In genomic region chr15:99427668-99428361, GRCh38 we compare ENCODE assay signal across 19 cellular contexts.
DNase-seq lines count a peak whose midpoint lies in the region; ATAC-seq and TF ChIP-seq lines count a peak whose summit lies in the region.
"Had no signal": no experiment of that assay in that cellular context is flagged by ENCODE, and none has a peak within 500 bp of the region (broad histone marks: within the 10 kb centered on the region; RNA-seq: fewer than 3 reads in every experiment).

No MANE protein-coding gene starts in this region.

- no peaks in the 10 kb centered on the region for H3K4me1 ChIP-seq in HAP-1

- TF ChIP-seq CTCF in RWPE1 (conservative IDR thresholded peaks at IDR 0.05; ENCODE audit: low read depth): no peak
- no peak for TF ChIP-seq CTCF in glutamatergic neuron (IDR thresholded peaks at IDR 0.05; ENCODE audit: partially characterized antibody, unreplicated experiment)

- no peaks in the 10 kb centered on the region for H3K36me3 ChIP-seq in HAP-1 (replicated peaks)
- H3K36me3 ChIP-seq: colonic mucosa, MG63, WERI-Rb-1 had no signal

- no peak overlapping the region for H3K4me3 ChIP-seq in HAP-1
- H3K4me3 ChIP-seq: colonic mucosa, MG63, psoas muscle, testis had no signal

- H3K4me3 Mint-ChIP-seq in activated naive CD8-positive, alpha-beta T cell: no peak overlapping the region
- H3K4me3 Mint-ChIP-seq in activated naive CD8-positive, alpha-beta T cell treated with anti-CD3 and anti-CD28 coated beads, Interleukin-2, amount 50 U/mL, for 24 hours: no peak overlapping the region
- no peak overlapping the region for H3K4me3 Mint-ChIP-seq in glutamatergic neuron (ENCODE audit: unreplicated experiment)
- no peak overlapping the region for H3K4me3 Mint-ChIP-seq in stimulated activated effector memory CD8-positive, alpha-beta T cell treated with anti-CD3 and anti-CD28 coated beads, Interleukin-12 subunit alpha, Interleukin-12 subunit beta, amount 100 ng/mL, for 72 hours
- H3K4me3 Mint-ChIP-seq: brain had no signal

- in situ Hi-C loops in HAP-1 (cut with MboI; ENCODE audit: low sequenced_read_pairs): no loop called here

- no peak for DNase-seq in activated naive CD8-positive, alpha-beta T cell treated with anti-CD3 and anti-CD28 coated beads, Interleukin-2, amount 50 U/mL, for 24 hours
- DNase-seq in RWPE1 (ENCODE audit: low spot score) (no peak), glutamatergic neuron (peak; percentile 4), HAP-1 (ENCODE audit: low spot score in 2 of 2) (no peak)
- no peak for DNase-seq in stimulated activated effector memory CD8-positive, alpha-beta T cell treated with anti-CD3 and anti-CD28 coated beads, Interleukin-12 subunit alpha, Interleukin-12 subunit beta, amount 100 ng/mL, for 72 hours (ENCODE audit: low spot score in 2 of 2)
- DNase-seq: colonic mucosa, COR-L47, islet precursor cell, mesendoderm, MG63, NCI-H1436 treated with DMSO at 0.1 percent for 48 hours, NCI-H2171, NCI-H69, testis, WERI-Rb-1 had no signal

- no peaks in the 10 kb centered on the region for H3K9me3 ChIP-seq in HAP-1
- H3K9me3 ChIP-seq: colonic mucosa, MG63, psoas muscle, testis had no signal

- no peaks in the 10 kb centered on the region for H3K27me3 Mint-ChIP-seq in activated naive CD8-positive, alpha-beta T cell
- no peaks in the 10 kb centered on the region for H3K27me3 Mint-ChIP-seq in activated naive CD8-positive, alpha-beta T cell treated with anti-CD3 and anti-CD28 coated beads, Interleukin-2, amount 50 U/mL, for 24 hours
- H3K27me3 Mint-ChIP-seq in glutamatergic neuron (ENCODE audit: unreplicated experiment): peaks cover 5% of the 10 kb centered on the region

- ATAC-seq in activated naive CD8-positive, alpha-beta T cell treated with anti-CD3 and anti-CD28 coated beads, Interleukin-2, amount 50 U/mL, for 24 hours: no peak
- ATAC-seq in stimulated activated effector memory CD8-positive, alpha-beta T cell treated with anti-CD3 and anti-CD28 coated beads, Interleukin-12 subunit alpha, Interleukin-12 subunit beta, amount 100 ng/mL, for 72 hours: no peak
- ATAC-seq in GM18907 (IDR thresholded peaks at IDR 0.05; ENCODE audit: unreplicated experiment): no peak
- ATAC-seq: psoas muscle had no signal

- H3K27me3 ChIP-seq in HAP-1 (ENCODE audit: low read depth): no peaks in the 10 kb centered on the region
- H3K27me3 ChIP-seq: colonic mucosa, MG63, testis had no signal

- H3K27ac Mint-ChIP-seq in activated naive CD8-positive, alpha-beta T cell: peak overlapping the region; percentile 25
- H3K27ac Mint-ChIP-seq in activated naive CD8-positive, alpha-beta T cell treated with anti-CD3 and anti-CD28 coated beads, Interleukin-2, amount 50 U/mL, for 24 hours: no peak overlapping the region
- H3K27ac Mint-ChIP-seq in glutamatergic neuron (ENCODE audit: unreplicated experiment): no peak overlapping the region
- peak overlapping the region; percentile 5 for H3K27ac Mint-ChIP-seq in stimulated activated effector memory CD8-positive, alpha-beta T cell treated with anti-CD3 and anti-CD28 coated beads, Interleukin-12 subunit alpha, Interleukin-12 subunit beta, amount 100 ng/mL, for 72 hours
- H3K27ac Mint-ChIP-seq: brain had no signal

- H3K9me3 Mint-ChIP-seq in activated naive CD8-positive, alpha-beta T cell (ENCODE audit: low read depth): no peaks in the 10 kb centered on the region
- H3K9me3 Mint-ChIP-seq in activated naive CD8-positive, alpha-beta T cell treated with anti-CD3 and anti-CD28 coated beads, Interleukin-2, amount 50 U/mL, for 24 hours: no peaks in the 10 kb centered on the region
- H3K9me3 Mint-ChIP-seq in glutamatergic neuron (ENCODE audit: unreplicated experiment): no peaks in the 10 kb centered on the region
- H3K9me3 Mint-ChIP-seq in stimulated activated effector memory CD8-positive, alpha-beta T cell treated with anti-CD3 and anti-CD28 coated beads, Interleukin-12 subunit alpha, Interleukin-12 subunit beta, amount 100 ng/mL, for 72 hours: no peaks in the 10 kb centered on the region

- no peaks in the 10 kb centered on the region for H3K36me3 Mint-ChIP-seq in activated naive CD8-positive, alpha-beta T cell
- H3K36me3 Mint-ChIP-seq in activated naive CD8-positive, alpha-beta T cell treated with anti-CD3 and anti-CD28 coated beads, Interleukin-2, amount 50 U/mL, for 24 hours (ENCODE audit: low read depth): no peaks in the 10 kb centered on the region
- H3K36me3 Mint-ChIP-seq in glutamatergic neuron (ENCODE audit: unreplicated experiment): no peaks in the 10 kb centered on the region
- H3K36me3 Mint-ChIP-seq in stimulated activated effector memory CD8-positive, alpha-beta T cell treated with anti-CD3 and anti-CD28 coated beads, Interleukin-12 subunit alpha, Interleukin-12 subunit beta, amount 100 ng/mL, for 72 hours: peaks cover 6% of the 10 kb centered on the region
- H3K36me3 Mint-ChIP-seq: brain had no signal

- peak overlapping the region; percentile 89 for H3K27ac ChIP-seq in RWPE1
- H3K27ac ChIP-seq: colonic mucosa, psoas muscle, testis, WERI-Rb-1 had no signal

- CTCF ChIA-PET in RWPE1 (lab: Yijun Ruan, JAX): interaction anchor here (0.6 kb wide), 1 partner anchor 1447 kb away, joined by 5 read pairs; no protein-coding TSS in a partner anchor

- POLR2A ChIA-PET in RWPE1 (lab: Yijun Ruan, JAX; ENCODE audit: low non-redundant PET): no interaction called here

- H3K4me1 Mint-ChIP-seq in activated naive CD8-positive, alpha-beta T cell (ENCODE audit: low read depth): peaks cover 63% of the 10 kb centered on the region
- peaks cover 50% of the 10 kb centered on the region for H3K4me1 Mint-ChIP-seq in activated naive CD8-positive, alpha-beta T cell treated with anti-CD3 and anti-CD28 coated beads, Interleukin-2, amount 50 U/mL, for 24 hours
- H3K4me1 Mint-ChIP-seq in glutamatergic neuron (ENCODE audit: low read depth, unreplicated experiment): peaks cover 2% of the 10 kb centered on the region
- H3K4me1 Mint-ChIP-seq in stimulated activated effector memory CD8-positive, alpha-beta T cell treated with anti-CD3 and anti-CD28 coated beads, Interleukin-12 subunit alpha, Interleukin-12 subunit beta, amount 100 ng/mL, for 72 hours: peaks cover 24% of the 10 kb centered on the region
- H3K4me1 Mint-ChIP-seq: brain had no signal

Comparison
In these comparisons a context has a peak if more than half of its experiments do, and no peak if none do; other contexts are left out.
1. H3K27ac Mint-ChIP-seq: peak in activated naive CD8-positive, alpha-beta T cell (single experiment) and stimulated activated effector memory CD8-positive, alpha-beta T cell treated with anti-CD3 and anti-CD28 coated beads, Interleukin-12 subunit alpha, Interleukin-12 subunit beta, amount 100 ng/mL, for 72 hours (single experiment); none in activated naive CD8-positive, alpha-beta T cell treated with anti-CD3 and anti-CD28 coated beads, Interleukin-2, amount 50 U/mL, for 24 hours (single experiment) and glutamatergic neuron (single experiment).